In the genomic region with DNA sequence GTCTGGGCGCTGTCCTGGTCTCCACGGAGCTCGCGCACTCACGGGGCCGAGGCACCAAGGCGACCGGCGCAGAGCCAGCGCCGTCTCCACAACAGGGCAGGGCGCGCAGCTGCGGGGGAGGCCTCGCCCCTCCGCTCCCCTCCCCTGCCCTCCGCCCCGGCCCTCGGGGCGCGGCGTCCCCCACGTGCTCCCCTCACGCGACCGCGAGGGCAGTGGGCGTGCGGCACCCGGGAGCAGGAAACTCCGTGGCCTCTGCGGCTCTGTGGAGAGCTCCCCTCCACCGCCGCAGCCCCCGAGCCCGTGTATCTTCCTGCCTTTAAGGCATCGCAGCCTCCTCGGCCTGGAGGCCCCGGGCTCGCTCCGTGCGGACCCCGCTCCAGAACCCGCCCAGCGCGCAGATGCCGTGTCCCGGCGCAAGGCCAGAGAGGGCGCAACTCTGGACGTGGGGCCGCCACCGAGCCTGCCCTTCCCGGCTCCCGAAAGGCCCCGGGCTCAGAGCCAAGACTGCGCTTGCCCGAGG, we compare ENCODE assay signal across 1 cellular context.
TF ChIP-seq lines count a peak whose summit lies in the region.

No MANE protein-coding gene starts in this region.

TF ChIP-seq in IMR-90, 13 proteins besides CTCF, POLR2A, EP300 and RAD21:
- no peak for TF ChIP-seq CEBPB (IDR thresholded peaks at IDR 0.05; ENCODE audit: low read depth, low read length)
- TF ChIP-seq ELK1 (IDR thresholded peaks at IDR 0.05; ENCODE audit: borderline replicate concordance, low read depth, low read length): no peak
- TF ChIP-seq MAFK (IDR thresholded peaks at IDR 0.05; ENCODE audit: low read depth, low read length): no peak
- peak; percentile 91 for TF ChIP-seq BHLHE40 (IDR thresholded peaks at IDR 0.05; ENCODE audit: low read depth, low read length)
- TF ChIP-seq MXI1 (IDR thresholded peaks at IDR 0.05; ENCODE audit: borderline replicate concordance, low read depth, low read length): peak; percentile 67
- no peak for TF ChIP-seq FOS (IDR thresholded peaks at IDR 0.05; ENCODE audit: low read depth, low read length)
- peak; percentile 84; the same call in 1 of the 2 replicates for TF ChIP-seq MAZ (IDR thresholded peaks at IDR 0.05; ENCODE audit: borderline replicate concordance, low read depth, low read length)
- TF ChIP-seq NFE2L2 (IDR thresholded peaks at IDR 0.05; ENCODE audit: low read depth, low read length): no peak
- TF ChIP-seq RFX5 (IDR thresholded peaks at IDR 0.05; ENCODE audit: low read depth, low read length): no peak
- TF ChIP-seq SMC3 (IDR thresholded peaks at IDR 0.05; ENCODE audit: low read depth, low read length): no peak
- TF ChIP-seq USF2 (IDR thresholded peaks at IDR 0.05; ENCODE audit: low read depth, low read length): peak; percentile 77
